In genomic region chr11:134938212-134938611, GRCh38 we compare ENCODE assay signal across 29 cellular contexts.
"Had no signal": no experiment of that assay in that cellular context is flagged by ENCODE, and none has a peak within 500 bp of the region (broad histone marks: within the 10 kb centered on the region; RNA-seq: fewer than 3 reads in every experiment).

No MANE protein-coding gene starts in this region.

- H3K9me3 Mint-ChIP-seq: activated CD4-positive, alpha-beta memory T cell treated with anti-CD3 and anti-CD28 coated beads, Interleukin-2, amount 10 ng/mL, durations not matched to agents 7 days and 5 days; activated CD4-positive, alpha-beta T cell treated with anti-CD3 and anti-CD28 coated beads, Interleukin-2, amount 10 ng/mL, durations not matched to agents 7 days and 5 days; activated naive CD4-positive, alpha-beta T cell treated with anti-CD3 and anti-CD28 coated beads, Interleukin-2, amount 50 U/mL, for 72 hours; activated naive CD8-positive, alpha-beta T cell treated with anti-CD3 and anti-CD28 coated beads, Interleukin-2, amount 10 ng/mL, durations not matched to agents 7 days and 5 days; activated T-cell treated with anti-CD3 and anti-CD28 coated beads, Interleukin-2, amount 50 U/mL, for 24 hours; activated T-cell treated with anti-CD3 and anti-CD28 coated beads, Interleukin-2, amount 50 U/mL, for 72 hours; effector memory CD8-positive, alpha-beta T cell had no signal

- H3K4me1 ChIP-seq: ascending aorta, esophagus squamous epithelium, gastroesophageal sphincter had no signal

- H3K9me3 ChIP-seq: ascending aorta, gastroesophageal sphincter, heart right ventricle had no signal

- H3K4me3 ChIP-seq: ascending aorta, esophagus squamous epithelium, gastroesophageal sphincter, heart right ventricle had no signal

- ATAC-seq: activated naive CD4-positive, alpha-beta T cell treated with anti-CD3 and anti-CD28 coated beads, Interleukin-2, amount 50 U/mL, for 72 hours; activated T-cell treated with anti-CD3 and anti-CD28 coated beads, Interleukin-2, amount 50 U/mL, for 72 hours; effector memory CD8-positive, alpha-beta T cell; gastroesophageal sphincter; heart right ventricle; WTC11 had no signal

- H3K36me3 ChIP-seq: ascending aorta, esophagus squamous epithelium, gastroesophageal sphincter, heart right ventricle had no signal

- H3K4me1 Mint-ChIP-seq: activated CD4-positive, alpha-beta memory T cell treated with anti-CD3 and anti-CD28 coated beads, Interleukin-2, amount 10 ng/mL, durations not matched to agents 7 days and 5 days; activated CD4-positive, alpha-beta T cell treated with anti-CD3 and anti-CD28 coated beads, Interleukin-2, amount 10 ng/mL, durations not matched to agents 7 days and 5 days; activated naive CD4-positive, alpha-beta T cell treated with anti-CD3 and anti-CD28 coated beads, Interleukin-2, amount 10 ng/mL, durations not matched to agents 7 days and 5 days; activated naive CD8-positive, alpha-beta T cell treated with anti-CD3 and anti-CD28 coated beads, Interleukin-2, amount 10 ng/mL, durations not matched to agents 7 days and 5 days had no signal

- H3K27ac ChIP-seq: ascending aorta, esophagus squamous epithelium, gastroesophageal sphincter, heart right ventricle had no signal

- DNase-seq: activated CD4-positive, alpha-beta memory T cell treated with anti-CD3 and anti-CD28 coated beads, Interleukin-2, amount 10 ng/mL, durations not matched to agents 7 days and 5 days; activated CD4-positive, alpha-beta T cell treated with anti-CD3 and anti-CD28 coated beads for 1 hour; activated CD4-positive, alpha-beta T cell treated with anti-CD3 and anti-CD28 coated beads for 4 hours; activated CD4-positive, alpha-beta T cell treated with anti-CD3 and anti-CD28 coated beads, Interleukin-2, amount 10 ng/mL, durations not matched to agents 7 days and 5 days; activated CD4-positive, alpha-beta T cell treated with anti-CD3 and anti-CD28 coated beads, Interleukin-2, amount 50 U/mL, for 4 hours; activated CD8-positive, alpha-beta memory T cell treated with anti-CD3 and anti-CD28 coated beads, Interleukin-2, amount 50 U/mL, for 48 hours; activated gamma-delta T cell; activated naive CD4-positive, alpha-beta T cell; activated naive CD4-positive, alpha-beta T cell treated with anti-CD3 and anti-CD28 coated beads, Interleukin-2, amount 10 ng/mL, durations not matched to agents 7 days and 5 days; activated naive CD8-positive, alpha-beta T cell treated with anti-CD3 and anti-CD28 coated beads, Interleukin-2, amount 10 ng/mL, durations not matched to agents 7 days and 5 days; activated T-cell treated with anti-CD3 and anti-CD28 coated beads for 4 hours; activated T-cell treated with anti-CD3 and anti-CD28 coated beads, Interleukin-2, amount 50 U/mL, for 24 hours; activated T-cell treated with anti-CD3 and anti-CD28 coated beads, Interleukin-2, amount 50 U/mL, for 72 hours; caudate nucleus; cortex of kidney; dermis blood vessel endothelial cell; effector CD4-positive, alpha-beta T cell; effector memory CD8-positive, alpha-beta T cell; erythroblast; esophagus squamous epithelium; foreskin melanocyte; heart right ventricle; T-helper 2 cell had no signal

- H3K36me3 Mint-ChIP-seq: activated naive CD4-positive, alpha-beta T cell treated with anti-CD3 and anti-CD28 coated beads, Interleukin-2, amount 10 ng/mL, durations not matched to agents 7 days and 5 days; activated naive CD4-positive, alpha-beta T cell treated with anti-CD3 and anti-CD28 coated beads, Interleukin-2, amount 50 U/mL, for 72 hours; activated naive CD8-positive, alpha-beta T cell treated with anti-CD3 and anti-CD28 coated beads, Interleukin-2, amount 10 ng/mL, durations not matched to agents 7 days and 5 days; brain had no signal

- H3K27me3 ChIP-seq: ascending aorta had no signal

- H3K27me3 Mint-ChIP-seq: activated CD4-positive, alpha-beta memory T cell treated with anti-CD3 and anti-CD28 coated beads, Interleukin-2, amount 10 ng/mL, durations not matched to agents 7 days and 5 days; activated CD4-positive, alpha-beta T cell treated with anti-CD3 and anti-CD28 coated beads, Interleukin-2, amount 10 ng/mL, durations not matched to agents 7 days and 5 days; activated naive CD4-positive, alpha-beta T cell treated with anti-CD3 and anti-CD28 coated beads, Interleukin-2, amount 10 ng/mL, durations not matched to agents 7 days and 5 days; activated naive CD8-positive, alpha-beta T cell treated with anti-CD3 and anti-CD28 coated beads, Interleukin-2, amount 10 ng/mL, durations not matched to agents 7 days and 5 days had no signal

- H3K4me3 Mint-ChIP-seq: activated CD4-positive, alpha-beta memory T cell treated with anti-CD3 and anti-CD28 coated beads, Interleukin-2, amount 10 ng/mL, durations not matched to agents 7 days and 5 days; activated CD4-positive, alpha-beta T cell treated with anti-CD3 and anti-CD28 coated beads, Interleukin-2, amount 10 ng/mL, durations not matched to agents 7 days and 5 days; activated naive CD4-positive, alpha-beta T cell treated with anti-CD3 and anti-CD28 coated beads, Interleukin-2, amount 10 ng/mL, durations not matched to agents 7 days and 5 days; activated naive CD8-positive, alpha-beta T cell treated with anti-CD3 and anti-CD28 coated beads, Interleukin-2, amount 10 ng/mL, durations not matched to agents 7 days and 5 days; activated T-cell treated with anti-CD3 and anti-CD28 coated beads, Interleukin-2, amount 50 U/mL, for 24 hours; activated T-cell treated with anti-CD3 and anti-CD28 coated beads, Interleukin-2, amount 50 U/mL, for 72 hours; brain; effector memory CD8-positive, alpha-beta T cell; WTC11 had no signal

- H3K27ac Mint-ChIP-seq: activated CD4-positive, alpha-beta memory T cell treated with anti-CD3 and anti-CD28 coated beads, Interleukin-2, amount 10 ng/mL, durations not matched to agents 7 days and 5 days; activated CD4-positive, alpha-beta T cell treated with anti-CD3 and anti-CD28 coated beads, Interleukin-2, amount 10 ng/mL, durations not matched to agents 7 days and 5 days; activated naive CD4-positive, alpha-beta T cell treated with anti-CD3 and anti-CD28 coated beads, Interleukin-2, amount 10 ng/mL, durations not matched to agents 7 days and 5 days; activated naive CD4-positive, alpha-beta T cell treated with anti-CD3 and anti-CD28 coated beads, Interleukin-2, amount 50 U/mL, for 72 hours; activated naive CD8-positive, alpha-beta T cell treated with anti-CD3 and anti-CD28 coated beads, Interleukin-2, amount 10 ng/mL, durations not matched to agents 7 days and 5 days; activated T-cell treated with anti-CD3 and anti-CD28 coated beads, Interleukin-2, amount 50 U/mL, for 24 hours; effector memory CD8-positive, alpha-beta T cell; WTC11 had no signal

- FAIRE-seq: colon had no signal
